ENCODE assay signal across 9 cellular contexts in genomic region chr9:131679261-131680020, GRCh38.
DNase-seq lines count a peak whose midpoint lies in the region; ATAC-seq, FAIRE-seq and TF ChIP-seq lines count a peak whose summit lies in the region.
"Had no signal": no experiment of that assay in that cellular context is flagged by ENCODE, and none has a peak within 500 bp of the region (broad histone marks: within the 10 kb centered on the region; RNA-seq: fewer than 3 reads in every experiment).

No MANE protein-coding gene starts in this region.

- peak overlapping the region; percentile 86; the same call in 1 of the 3 replicates for H2BK15ac ChIP-seq in IMR-90 (ENCODE audit: low read depth, low read length)

- peaks cover 36% of the 10 kb centered on the region for H4K20me1 ChIP-seq in IMR-90 (ENCODE audit: insufficient read depth, low read length)

- H3K36me3 Mint-ChIP-seq in activated CD8-positive, alpha-beta T cell treated with anti-CD3 and anti-CD28 coated beads for 36 hours (ENCODE audit: low read depth), result peaks cover 10% of the 10 kb centered on the region
- peaks cover 40 to 61% of the 10 kb centered on the region in 2 donors for H3K36me3 Mint-ChIP-seq in stimulated activated naive B cell treated with anti-CD40 and anti-IgM and Interleukin-4, amounts not matched to agents 10 μg/mL and 1 μg/mL and 100 μg/mL, for 72 hours

- no peak overlapping the region for H3K4me3 Mint-ChIP-seq in activated CD8-positive, alpha-beta T cell treated with anti-CD3 and anti-CD28 coated beads for 36 hours
- H3K4me3 Mint-ChIP-seq in stimulated activated naive B cell treated with anti-CD40 and anti-IgM and Interleukin-4, amounts not matched to agents 10 μg/mL and 1 μg/mL and 100 μg/mL, for 72 hours, result peak overlapping the region; percentile 39 to 67

- no peaks in the 10 kb centered on the region for H3K27me3 ChIP-seq in IMR-90 (ENCODE audit: control insufficient read depth, insufficient read depth, low read length)
- no peaks in the 10 kb centered on the region for H3K27me3 ChIP-seq in iPS-15b (ENCODE audit: control insufficient read depth, insufficient read depth, low read length)

- CTCF ChIA-PET in IMR-90 (lab: Yijun Ruan, JAX), result interaction anchor here (0.8 to 1.0 kb wide), 3 partner anchors 11 to 88 kb away, joined by 3 to 4 read pairs (median 4); no protein-coding TSS in a partner anchor
- CTCF ChIA-PET in activated CD8-positive, alpha-beta T cell treated with anti-CD3 and anti-CD28 coated beads for 36 hours (lab: Charles Lee), result interaction anchor here (0.9 to 4.7 kb wide), 6 partner anchors 13 to 60 kb away, joined by 3 to 35 read pairs (median 6); partner anchors contain the start of gene RAPGEF1

- peak overlapping the region; percentile 86 for H3K4ac ChIP-seq in IMR-90 (ENCODE audit: low read depth, low read length)

- H2AK9ac ChIP-seq in IMR-90 (replicated peaks; ENCODE audit: low read depth, low read length, poor library complexity), result peak overlapping the region; percentile 75

- peak overlapping the region; percentile 83 for H2BK120ac ChIP-seq in IMR-90 (ENCODE audit: low read depth, low read length)

- no peak for DNase-seq in IMR-90
- DNase-seq in activated CD8-positive, alpha-beta T cell treated with anti-CD3 and anti-CD28 coated beads for 36 hours, result no peak
- no peak for DNase-seq in stimulated activated naive B cell treated with anti-CD40 and anti-IgM and Interleukin-4, amounts not matched to agents 10 μg/mL and 1 μg/mL and 100 μg/mL, for 72 hours
- no peak for DNase-seq in activated effector memory CD4-positive, alpha-beta T cell treated with anti-CD3 and anti-CD28 coated beads, Interleukin-2, amount 50 U/mL, for 16 hours
- DNase-seq in urothelium cell line (ENCODE audit: low spot score), result no peak
- no peak for DNase-seq in GM19239 (ENCODE audit: insufficient read length, low spot score)
- DNase-seq: NCI-H526 treated with DMSO at 0.1 percent for 48 hours had no signal

- no peaks in the 10 kb centered on the region for H3K36me3 ChIP-seq in IMR-90 (ENCODE audit: control insufficient read depth, insufficient read depth, low read length)
- H3K36me3 ChIP-seq in iPS-15b (ENCODE audit: control insufficient read depth, insufficient read depth, low read length), result no peaks in the 10 kb centered on the region

- peaks cover 26 to 55% of the 10 kb centered on the region in 2 experiments for H3K79me1 ChIP-seq in IMR-90 (ENCODE audit: low read depth in 1 of 2, low read length in 2 of 2)

- BruUV-seq in IMR-90 (replicated peaks; lab: Mats Ljungman, UMichigan), result no TSS peak

- no peak overlapping the region; the same call in 1 of the 2 replicates for H3K56ac ChIP-seq in IMR-90 (ENCODE audit: extremely low read depth, insufficient read depth, low read length)

- peak overlapping the region; percentile 74 for H3K14ac ChIP-seq in IMR-90 (replicated peaks; ENCODE audit: low read depth, low read length)

- no peak for TF ChIP-seq POLR2A in IMR-90 (IDR thresholded peaks at IDR 0.05; ENCODE audit: low read depth, low read length)

- in situ Hi-C loops in IMR-90 (cut with MboI; ENCODE audit: low sequenced_read_pairs), result no loop called here

- ATAC-seq in IMR-90 (ENCODE audit: low read depth) (no peak), HG03095 (IDR thresholded peaks at IDR 0.05; ENCODE audit: unreplicated experiment) (no peak)
- no peak for ATAC-seq in activated CD8-positive, alpha-beta T cell treated with anti-CD3 and anti-CD28 coated beads for 36 hours
- ATAC-seq in stimulated activated naive B cell treated with anti-CD40 and anti-IgM and Interleukin-4, amounts not matched to agents 10 μg/mL and 1 μg/mL and 100 μg/mL, for 72 hours (replicated peaks), result no peak

- peaks cover 25% of the 10 kb centered on the region for H3K9me1 ChIP-seq in IMR-90 (ENCODE audit: insufficient read depth, low read length)

- H2AFZ ChIP-seq in IMR-90 (replicated peaks; ENCODE audit: low read length, poor library complexity), result no peak overlapping the region

- dilution Hi-C loops in IMR-90 (cut with HindIII; ENCODE audit: low sequenced_read_pairs, unreplicated experiment), result no loop called here

- no peaks in the 10 kb centered on the region for H3K9me3 ChIP-seq in IMR-90 (ENCODE audit: control insufficient read depth, insufficient read depth, low read length)
- H3K9me3 ChIP-seq in iPS-15b (ENCODE audit: control insufficient read depth, insufficient read depth, low read length), result no peaks in the 10 kb centered on the region

- peak overlapping the region; percentile 77 for H3K27ac ChIP-seq in IMR-90 (ENCODE audit: insufficient read depth, low read length)

- FAIRE-seq in urothelium cell line (lab: Jason Lieb, UNC), result no peak
- FAIRE-seq in GM19239 (lab: Jason Lieb, UNC), result no peak

- intact Hi-C loops in IMR-90 (cut with micrococcal nuclease), result loop anchor here (2.0 to 5.0 kb wide), 2 partner anchors 53 to 71 kb away; no protein-coding TSS in a partner anchor
- intact Hi-C loops in activated CD8-positive, alpha-beta T cell treated with anti-CD3 and anti-CD28 coated beads for 36 hours (cut with micrococcal nuclease), result no loop called here

- peak overlapping the region; percentile 4 for H2BK5ac ChIP-seq in IMR-90 (ENCODE audit: low read depth, low read length, poor library complexity, severe bottlenecking)

- H3K4me3 ChIP-seq in IMR-90 (ENCODE audit: insufficient read depth, low read depth, low read length), result no peak overlapping the region
- H3K4me3 ChIP-seq in iPS-15b (ENCODE audit: low read depth, low read length), result peak overlapping the region; percentile 24

- H4K8ac ChIP-seq in IMR-90 (ENCODE audit: low read depth in 2 of 2, low read length in 2 of 2), result peak overlapping the region in 1 of 2 experiments; percentile 22; a peak in 1 of 4 replicates

- no peak for TF ChIP-seq CTCF in IMR-90 (conservative IDR thresholded peaks at IDR 0.05; ENCODE audit: low read depth, low read length)
- no peak for TF ChIP-seq CTCF in activated CD8-positive, alpha-beta T cell treated with anti-CD3 and anti-CD28 coated beads for 36 hours (IDR thresholded peaks at IDR 0.05)

- no peaks in the 10 kb centered on the region for H3K9me3 Mint-ChIP-seq in activated CD8-positive, alpha-beta T cell treated with anti-CD3 and anti-CD28 coated beads for 36 hours
- no peaks in the 10 kb centered on the region for H3K9me3 Mint-ChIP-seq in stimulated activated naive B cell treated with anti-CD40 and anti-IgM and Interleukin-4, amounts not matched to agents 10 μg/mL and 1 μg/mL and 100 μg/mL, for 72 hours

- WGBS in IMR-90 (ENCODE audit: extremely low coverage in 2 of 2, insufficient read length in 1 of 2), 2 experiments, result 100% methylated on average over 3 of the region's 12 CpGs; no CpG with 5 or more reads in 1 of the 2 experiments

- peak overlapping the region; percentile 59; the same call in 1 of the 2 replicates for H3K4me2 ChIP-seq in IMR-90 (ENCODE audit: low read depth, low read length)

- POLR2A ChIA-PET in IMR-90 (lab: Charles Lee; ENCODE audit: unreplicated experiment), result no interaction called here
- POLR2A ChIA-PET in activated CD8-positive, alpha-beta T cell treated with anti-CD3 and anti-CD28 coated beads for 36 hours (lab: Charles Lee), result interaction anchor here (0.9 to 6.9 kb wide), 7 partner anchors 12 to 60 kb away, joined by 3 to 47 read pairs (median 18); partner anchors contain the start of gene RAPGEF1

- peak overlapping the region; percentile 94 for H3K27ac Mint-ChIP-seq in activated CD8-positive, alpha-beta T cell treated with anti-CD3 and anti-CD28 coated beads for 36 hours
- H3K27ac Mint-ChIP-seq in stimulated activated naive B cell treated with anti-CD40 and anti-IgM and Interleukin-4, amounts not matched to agents 10 μg/mL and 1 μg/mL and 100 μg/mL, for 72 hours, result peak overlapping the region; percentile 97

- no peaks in the 10 kb centered on the region for H3K27me3 Mint-ChIP-seq in activated CD8-positive, alpha-beta T cell treated with anti-CD3 and anti-CD28 coated beads for 36 hours
- no peaks in the 10 kb centered on the region for H3K27me3 Mint-ChIP-seq in stimulated activated naive B cell treated with anti-CD40 and anti-IgM and Interleukin-4, amounts not matched to agents 10 μg/mL and 1 μg/mL and 100 μg/mL, for 72 hours

- no peak for TF ChIP-seq RAD21 in IMR-90 (IDR thresholded peaks at IDR 0.05; ENCODE audit: low read length)

- H3K4me1 ChIP-seq in IMR-90 (ENCODE audit: control insufficient read depth, insufficient read depth, low read length) (peaks cover 28% of the 10 kb centered on the region), iPS-15b (ENCODE audit: control insufficient read depth, insufficient read depth, low read length) (peaks cover 56% of the 10 kb centered on the region)

- peak overlapping the region; percentile 91 for H2AK5ac ChIP-seq in IMR-90 (ENCODE audit: low read depth, low read length)

- H2BK20ac ChIP-seq in IMR-90 (ENCODE audit: low read depth, low read length), result peak overlapping the region; percentile 85

- H3K9ac ChIP-seq in IMR-90 (ENCODE audit: low read depth, low read length) (no peak overlapping the region), iPS-15b (ENCODE audit: low read depth, low read length) (no peak overlapping the region)

- H4K91ac ChIP-seq in IMR-90 (ENCODE audit: insufficient read depth, low read depth, low read length), result peak overlapping the region; percentile 88

- H3K23ac ChIP-seq in IMR-90 (ENCODE audit: low read depth, low read length), result peak overlapping the region; percentile 62; the same call in 1 of the 2 replicates

- peaks cover 87% of the 10 kb centered on the region for H3K4me1 Mint-ChIP-seq in activated CD8-positive, alpha-beta T cell treated with anti-CD3 and anti-CD28 coated beads for 36 hours (ENCODE audit: low read depth)
- H3K4me1 Mint-ChIP-seq in stimulated activated naive B cell treated with anti-CD40 and anti-IgM and Interleukin-4, amounts not matched to agents 10 μg/mL and 1 μg/mL and 100 μg/mL, for 72 hours, result peaks cover 72 to 100% of the 10 kb centered on the region in 2 donors

- H4K5ac ChIP-seq in IMR-90 (ENCODE audit: low read depth, low read length), result peak overlapping the region; percentile 43

- peak overlapping the region; percentile 43 for H3K18ac ChIP-seq in IMR-90 (ENCODE audit: low read depth, low read length)

TF ChIP-seq in IMR-90, 13 proteins besides CTCF, POLR2A, EP300 and RAD21 (continues in another document):
- no peak for TF ChIP-seq USF2 (IDR thresholded peaks at IDR 0.05; ENCODE audit: low read depth, low read length)
- TF ChIP-seq MAZ (IDR thresholded peaks at IDR 0.05; ENCODE audit: borderline replicate concordance, low read depth, low read length), result no peak
- no peak for TF ChIP-seq BHLHE40 (IDR thresholded peaks at IDR 0.05; ENCODE audit: low read depth, low read length)
- no peak for TF ChIP-seq FOS (IDR thresholded peaks at IDR 0.05; ENCODE audit: low read depth, low read length)
- TF ChIP-seq MXI1 (IDR thresholded peaks at IDR 0.05; ENCODE audit: borderline replicate concordance, low read depth, low read length), result no peak
- TF ChIP-seq SMC3 (IDR thresholded peaks at IDR 0.05; ENCODE audit: low read depth, low read length), result no peak
